ENCODE assay signal across 20 cellular contexts in genomic region chr12:68871396-68871795, GRCh38.
"Had no signal": no experiment of that assay in that cellular context is flagged by ENCODE, and none has a peak within 500 bp of the region (broad histone marks: within the 10 kb centered on the region; RNA-seq: fewer than 3 reads in every experiment).

No MANE protein-coding gene starts in this region.

- H3K4me3 Mint-ChIP-seq: activated naive CD4-positive, alpha-beta T cell treated with anti-CD3 and anti-CD28 coated beads, Interleukin-2, amount 10 ng/mL, durations not matched to agents 7 days and 5 days; activated naive CD8-positive, alpha-beta T cell treated with anti-CD3 and anti-CD28 coated beads, Interleukin-2, amount 10 ng/mL, durations not matched to agents 7 days and 5 days; activated T-helper 17 cell treated with anti-CD3 and anti-CD28 coated beads, Interleukin-2, amount 50 U/mL, for 72 hours had no signal

- H3K27ac ChIP-seq: adrenal gland, breast epithelium, KMS-11, SK-N-MC had no signal

- H3K27me3 ChIP-seq: adrenal gland, breast epithelium had no signal

- H3K4me1 ChIP-seq: adrenal gland, breast epithelium had no signal

- DNase-seq: activated gamma-delta T cell; activated naive CD8-positive, alpha-beta T cell treated with anti-CD3 and anti-CD28 coated beads, Interleukin-2, amount 10 ng/mL, durations not matched to agents 7 days and 5 days; activated T-cell treated with anti-CD3 and anti-CD28 coated beads for 4 hours; activated T-cell treated with anti-CD3 and anti-CD28 coated beads, Interleukin-2, amount 50 U/mL, for 48 hours; anterior cingulate cortex; caudate nucleus; NCI-H1105; NCI-H1436; NCI-H187; NCI-H2081; NCI-H446; NCI-H748 treated with DMSO at 0.1 percent for 48 hours; SIG-M5 had no signal

- H3K9me3 ChIP-seq: adrenal gland, breast epithelium had no signal

- H3K36me3 ChIP-seq: adrenal gland, breast epithelium had no signal

- H3K4me3 ChIP-seq: adrenal gland, breast epithelium, SK-N-MC had no signal

- H3K27me3 Mint-ChIP-seq: activated naive CD8-positive, alpha-beta T cell treated with anti-CD3 and anti-CD28 coated beads, Interleukin-2, amount 10 ng/mL, durations not matched to agents 7 days and 5 days had no signal

- H3K9me3 Mint-ChIP-seq: activated naive CD4-positive, alpha-beta T cell treated with anti-CD3 and anti-CD28 coated beads, Interleukin-2, amount 10 ng/mL, durations not matched to agents 7 days and 5 days; activated naive CD8-positive, alpha-beta T cell treated with anti-CD3 and anti-CD28 coated beads, Interleukin-2, amount 10 ng/mL, durations not matched to agents 7 days and 5 days; activated T-helper 17 cell treated with anti-CD3 and anti-CD28 coated beads, Interleukin-2, amount 50 U/mL, for 72 hours had no signal

- H3K4me1 Mint-ChIP-seq: activated T-helper 17 cell treated with anti-CD3 and anti-CD28 coated beads, Interleukin-2, amount 50 U/mL, for 72 hours had no signal

- ATAC-seq: activated CD4-positive, CD25-positive, alpha-beta regulatory T cell treated with anti-CD3 and anti-CD28 coated beads, Interleukin-2, amount 50 U/mL, for 24 hours; activated T-helper 17 cell treated with anti-CD3 and anti-CD28 coated beads, Interleukin-2, amount 50 U/mL, for 72 hours had no signal

- H3K27ac Mint-ChIP-seq: activated naive CD4-positive, alpha-beta T cell treated with anti-CD3 and anti-CD28 coated beads, Interleukin-2, amount 10 ng/mL, durations not matched to agents 7 days and 5 days; activated naive CD8-positive, alpha-beta T cell treated with anti-CD3 and anti-CD28 coated beads, Interleukin-2, amount 10 ng/mL, durations not matched to agents 7 days and 5 days; activated T-helper 17 cell treated with anti-CD3 and anti-CD28 coated beads, Interleukin-2, amount 50 U/mL, for 72 hours had no signal

- H3K36me3 Mint-ChIP-seq: activated naive CD4-positive, alpha-beta T cell treated with anti-CD3 and anti-CD28 coated beads, Interleukin-2, amount 10 ng/mL, durations not matched to agents 7 days and 5 days; activated naive CD8-positive, alpha-beta T cell treated with anti-CD3 and anti-CD28 coated beads, Interleukin-2, amount 10 ng/mL, durations not matched to agents 7 days and 5 days had no signal
